Comparison of ENCODE assay signal across 10 cellular contexts in the genomic region with DNA sequence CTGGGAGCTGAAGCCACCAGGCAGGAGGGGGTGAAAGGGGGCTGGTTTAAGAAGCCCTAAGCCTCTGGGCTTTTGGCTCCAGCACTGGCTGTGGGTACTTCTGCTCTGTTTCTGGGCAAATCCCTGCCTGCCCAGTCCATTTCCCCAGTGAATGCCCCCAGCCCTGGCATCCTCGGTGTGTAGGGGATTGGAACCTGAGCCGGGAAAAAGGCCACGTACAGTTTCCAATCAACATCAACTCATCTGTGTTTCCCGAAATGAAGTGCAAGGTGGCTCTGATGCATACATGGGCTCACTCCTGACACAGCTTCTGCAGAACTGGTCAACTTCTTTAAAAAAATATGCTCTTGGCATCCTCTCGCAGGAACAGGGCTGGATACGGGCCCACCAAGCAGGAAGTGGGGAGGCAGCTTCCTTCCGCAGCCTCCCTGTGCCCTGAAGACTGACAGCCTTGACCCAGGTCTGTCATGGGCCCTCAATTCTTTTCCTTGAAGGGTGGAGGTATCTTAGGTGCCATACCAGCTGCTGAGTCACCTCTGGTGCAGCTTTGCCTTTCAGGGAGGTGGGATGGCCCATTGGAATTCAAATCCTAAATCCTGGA.
DNase-seq lines count a peak whose midpoint lies in the region; ATAC-seq and TF ChIP-seq lines count a peak whose summit lies in the region.
"Had no signal": no experiment of that assay in that cellular context is flagged by ENCODE, and none has a peak within 500 bp of the region (broad histone marks: within the 10 kb centered on the region; RNA-seq: fewer than 3 reads in every experiment).

No MANE protein-coding gene starts in this region.

- peak overlapping the region; percentile 73 to 88 for H3K27ac ChIP-seq in coronary artery

- CTCF ChIA-PET in activated CD4-positive, alpha-beta T cell treated with anti-CD3 and anti-CD28 coated beads, Interleukin-2, amount 10 ng/mL, durations not matched to agents 7 days and 5 days (lab: Charles Lee): no interaction called here

- no peak for DNase-seq in activated CD4-positive, alpha-beta T cell treated with anti-CD3 and anti-CD28 coated beads, Interleukin-2, amount 10 ng/mL, durations not matched to agents 7 days and 5 days
- DNase-seq in activated CD4-positive, alpha-beta T cell treated with anti-CD3 and anti-CD28 coated beads for 48 hours: no peak
- DNase-seq in coronary artery (ENCODE audit: low spot score): no peak
- no peak for DNase-seq in progenitor cell of endocrine pancreas (ENCODE audit: low spot score, unreplicated experiment)
- DNase-seq in glomerular visceral epithelial cell (ENCODE audit: extremely low spot score): no peak
- no peak for DNase-seq in SHP77 (lab: John Stamatoyannopoulos, UW)
- no peak for DNase-seq in central memory CD4-positive, alpha-beta T cell

- H3K4me3 ChIP-seq in coronary artery: peak overlapping the region; percentile 7

- no peak overlapping the region for H3K4me3 Mint-ChIP-seq in activated CD4-positive, alpha-beta T cell treated with anti-CD3 and anti-CD28 coated beads, Interleukin-2, amount 10 ng/mL, durations not matched to agents 7 days and 5 days
- no peak overlapping the region for H3K4me3 Mint-ChIP-seq in progenitor cell of endocrine pancreas (ENCODE audit: low read depth)
- H3K4me3 Mint-ChIP-seq: memory B cell had no signal

- TF ChIP-seq CTCF in coronary artery (IDR thresholded peaks at IDR 0.05) (no peak), progenitor cell of endocrine pancreas (IDR thresholded peaks at IDR 0.05; ENCODE audit: unreplicated experiment) (no peak)

- peak; percentile 28 for ATAC-seq in HG03354 (IDR thresholded peaks at IDR 0.05; ENCODE audit: poor library complexity, severe bottlenecking, unreplicated experiment)

- peaks cover 17% of the 10 kb centered on the region for H3K36me3 Mint-ChIP-seq in activated CD4-positive, alpha-beta T cell treated with anti-CD3 and anti-CD28 coated beads, Interleukin-2, amount 10 ng/mL, durations not matched to agents 7 days and 5 days (ENCODE audit: low read depth)
- peaks cover 4% of the 10 kb centered on the region for H3K36me3 Mint-ChIP-seq in progenitor cell of endocrine pancreas (ENCODE audit: insufficient read depth)

- H3K27me3 Mint-ChIP-seq in activated CD4-positive, alpha-beta T cell treated with anti-CD3 and anti-CD28 coated beads, Interleukin-2, amount 10 ng/mL, durations not matched to agents 7 days and 5 days: no peaks in the 10 kb centered on the region
- H3K27me3 Mint-ChIP-seq in progenitor cell of endocrine pancreas: no peaks in the 10 kb centered on the region
- H3K27me3 Mint-ChIP-seq: memory B cell, T-cell had no signal

- peak overlapping the region; percentile 86 for H3K27ac Mint-ChIP-seq in activated CD4-positive, alpha-beta T cell treated with anti-CD3 and anti-CD28 coated beads, Interleukin-2, amount 10 ng/mL, durations not matched to agents 7 days and 5 days
- H3K27ac Mint-ChIP-seq in progenitor cell of endocrine pancreas: peak overlapping the region; percentile 41
- H3K27ac Mint-ChIP-seq: memory B cell had no signal

- POLR2A ChIA-PET in activated CD4-positive, alpha-beta T cell treated with anti-CD3 and anti-CD28 coated beads, Interleukin-2, amount 10 ng/mL, durations not matched to agents 7 days and 5 days (lab: Charles Lee): no interaction called here

- H3K9me3 Mint-ChIP-seq in activated CD4-positive, alpha-beta T cell treated with anti-CD3 and anti-CD28 coated beads, Interleukin-2, amount 10 ng/mL, durations not matched to agents 7 days and 5 days: no peaks in the 10 kb centered on the region
- H3K9me3 Mint-ChIP-seq in progenitor cell of endocrine pancreas (ENCODE audit: low read depth): no peaks in the 10 kb centered on the region
- H3K9me3 Mint-ChIP-seq: memory B cell, T-cell had no signal

- H3K4me1 Mint-ChIP-seq in activated CD4-positive, alpha-beta T cell treated with anti-CD3 and anti-CD28 coated beads, Interleukin-2, amount 10 ng/mL, durations not matched to agents 7 days and 5 days: peaks cover 19% of the 10 kb centered on the region
- H3K4me1 Mint-ChIP-seq in progenitor cell of endocrine pancreas (ENCODE audit: low read depth): no peaks in the 10 kb centered on the region
